Comparison of ENCODE assay signal across 8 cellular contexts in genomic region chr22:25362215-25362882, GRCh38.
DNase-seq lines count a peak whose midpoint lies in the region; ATAC-seq and TF ChIP-seq lines count a peak whose summit lies in the region.

No MANE protein-coding gene starts in this region.

- H3K9ac ChIP-seq in BLaER1, result peak overlapping the region; percentile 55

- H3K4me1 ChIP-seq in BLaER1, result peaks cover 98% of the 10 kb centered on the region
- H3K4me1 ChIP-seq in upper lobe of right lung, result peaks cover 10% of the 10 kb centered on the region

- POLR2A ChIA-PET in RWPE1 (lab: Yijun Ruan, JAX; ENCODE audit: low non-redundant PET), result no interaction called here

- no peaks in the 10 kb centered on the region for H3K27me3 ChIP-seq in BLaER1
- no peaks in the 10 kb centered on the region for H3K27me3 ChIP-seq in upper lobe of right lung

- H3K9me3 ChIP-seq in BLaER1 (no peaks in the 10 kb centered on the region), upper lobe of right lung (no peaks in the 10 kb centered on the region)

- peaks cover 97% of the 10 kb centered on the region for H4K20me1 ChIP-seq in BLaER1

- CTCF ChIA-PET in RWPE1 (lab: Yijun Ruan, JAX), result interaction anchor here (0.6 kb wide), 1 partner anchor 904 kb away, joined by 3 read pairs; no protein-coding TSS in a partner anchor

- TF ChIP-seq CTCF in RWPE1 (conservative IDR thresholded peaks at IDR 0.05; ENCODE audit: low read depth) (peak; percentile 91), upper lobe of right lung (IDR thresholded peaks at IDR 0.05) (peak; percentile 88)

- H3K4me3 ChIP-seq in BLaER1 (no peak overlapping the region), upper lobe of right lung (no peak overlapping the region)

- intact Hi-C loops in posterior cingulate gyrus (cut with DNase I), result loop anchor here (5.0 to 10.0 kb wide), 2 partner anchors 85 to 412 kb away; no protein-coding TSS in a partner anchor
- intact Hi-C loops in upper lobe of right lung (cut with DNase I), result loop anchor here (2.0 kb wide), 1 partner anchor 40 kb away; no protein-coding TSS in a partner anchor

- H3K27ac ChIP-seq in BLaER1 (peak overlapping the region; percentile 49; the same call in 1 of the 2 replicates), RWPE1 (peak overlapping the region; percentile 5), upper lobe of right lung (no peak overlapping the region)

- ATAC-seq in upper lobe of right lung, result peak; percentile 66

- DNase-seq in HCEC 1CT (peak; percentile 27), RWPE1 (ENCODE audit: low spot score) (peak; percentile 44), globus pallidus (ENCODE audit: low spot score) (peak; percentile 29), posterior cingulate gyrus (peak; percentile 25 to 94 (median 74)), upper lobe of right lung (peak; percentile 78), NCI-H1048 (lab: John Stamatoyannopoulos, UW) (no peak)
- peak; percentile 60 for DNase-seq in activated gamma-delta T cell treated with anti-CD3 and anti-CD28 coated beads, Interleukin-2, amount 50 U/mL, for 16 hours (ENCODE audit: low read depth)

- H3K4me2 ChIP-seq in BLaER1, result peak overlapping the region; percentile 24; the same call in 1 of the 2 replicates

- H3K36me3 ChIP-seq in BLaER1, result peaks cover 90% of the 10 kb centered on the region
- peaks cover 15% of the 10 kb centered on the region for H3K36me3 ChIP-seq in upper lobe of right lung
